ENCODE assay signal across 18 cellular contexts in genomic region chr6:34352305-34352937, GRCh38. TPM values are rescaled to one million over a fixed set of nuclear protein-coding genes. Genes with fewer than 3 reads are reported as not detected.
A peak's percentile ranks its signal among the peaks of the same experiment; 100 is the strongest.
DNase-seq lines count a peak whose midpoint lies in the region; ATAC-seq, FAIRE-seq and TF ChIP-seq lines count a peak whose summit lies in the region.
"Had no signal": no experiment of that assay in that cellular context is flagged by ENCODE, and none has a peak within 500 bp of the region (broad histone marks: within the 10 kb centered on the region; RNA-seq: fewer than 3 reads in every experiment).

No MANE protein-coding gene starts in this region.

- H3K27me3 Mint-ChIP-seq in mesothelial cell of epicardium (ENCODE audit: low read depth) = no peaks in the 10 kb centered on the region
- no peaks in the 10 kb centered on the region for H3K27me3 Mint-ChIP-seq in natural killer cell (ENCODE audit: low read depth in 2 of 2)
- H3K27me3 Mint-ChIP-seq: activated CD4-positive, alpha-beta T cell treated with anti-CD3 and anti-CD28 coated beads, Interleukin-2, amount 10 ng/mL, durations not matched to agents 7 days and 5 days; naive thymus-derived CD4-positive, alpha-beta T cell had no signal

- H3K27ac Mint-ChIP-seq in mesothelial cell of epicardium (no peak overlapping the region), natural killer cell (no peak overlapping the region)
- H3K27ac Mint-ChIP-seq in stimulated activated effector memory CD8-positive, alpha-beta T cell treated with anti-CD3 and anti-CD28 coated beads, Interleukin-12 subunit alpha, Interleukin-12 subunit beta, amount 100 ng/mL, for 72 hours = no peak overlapping the region
- H3K27ac Mint-ChIP-seq: activated CD4-positive, alpha-beta T cell treated with anti-CD3 and anti-CD28 coated beads, Interleukin-2, amount 10 ng/mL, durations not matched to agents 7 days and 5 days had no signal

- H2AFZ ChIP-seq in K562 (ENCODE audit: low read depth, low read length) (no peak overlapping the region), HepG2 (ENCODE audit: low read length) (no peak overlapping the region)

- TF ChIP-seq CTCF in HEK293 (tag by site-specific recombination; IDR thresholded peaks at IDR 0.05) = no peak
- no peak for TF ChIP-seq CTCF in K562 (IDR thresholded peaks at IDR 0.05 in 2 of 3, conservative IDR thresholded peaks at IDR 0.05 in 1 of 3; ENCODE audit: insufficient read depth in 2 of 3, low read depth in 1 of 3, low read length in 3 of 3)
- no peak for TF ChIP-seq CTCF in HepG2 (CRISPR knock-in tag; IDR thresholded peaks at IDR 0.05)
- no peak for TF ChIP-seq CTCF in mesothelial cell of epicardium (IDR thresholded peaks at IDR 0.05; ENCODE audit: unreplicated experiment)
- no peak for TF ChIP-seq CTCF in natural killer cell (IDR thresholded peaks at IDR 0.05)

- 100% methylated on average over 2 of the region's 2 CpGs for WGBS in K562 (ENCODE audit: insufficient coverage, low coverage, missing lambda C conversion rate)
- WGBS in HepG2 (ENCODE audit: low lambda C conversion rate) = 91% methylated on average over 2 of the region's 2 CpGs

- TF ChIP-seq EP300 in K562 (IDR thresholded peaks at IDR 0.05; ENCODE audit: low read length) (no peak), HepG2 (IDR thresholded peaks at IDR 0.05; ENCODE audit: low read depth in 2 of 2, low read length in 2 of 2) (no peak), HepG2 (CRISPR knock-in tag; IDR thresholded peaks at IDR 0.05; ENCODE audit: borderline replicate concordance) (no peak)

- BruUV-seq in K562 (replicated peaks; lab: Mats Ljungman, UMichigan) (TSS peak; percentile 12), HepG2 (replicated peaks; lab: Mats Ljungman, UMichigan) (no TSS peak)

- no peak overlapping the region for H3K4me3 Mint-ChIP-seq in mesothelial cell of epicardium
- H3K4me3 Mint-ChIP-seq in natural killer cell = no peak overlapping the region
- H3K4me3 Mint-ChIP-seq in stimulated activated effector memory CD8-positive, alpha-beta T cell treated with anti-CD3 and anti-CD28 coated beads, Interleukin-12 subunit alpha, Interleukin-12 subunit beta, amount 100 ng/mL, for 72 hours = no peak overlapping the region
- H3K4me3 Mint-ChIP-seq: activated CD4-positive, alpha-beta T cell treated with anti-CD3 and anti-CD28 coated beads, Interleukin-2, amount 10 ng/mL, durations not matched to agents 7 days and 5 days; naive thymus-derived CD4-positive, alpha-beta T cell had no signal

- peaks cover 15% of the 10 kb centered on the region for H3K4me1 Mint-ChIP-seq in mesothelial cell of epicardium
- H3K4me1 Mint-ChIP-seq in natural killer cell = peaks cover 13 to 20% of the 10 kb centered on the region in 2 donors
- peaks cover 8% of the 10 kb centered on the region for H3K4me1 Mint-ChIP-seq in stimulated activated effector memory CD8-positive, alpha-beta T cell treated with anti-CD3 and anti-CD28 coated beads, Interleukin-12 subunit alpha, Interleukin-12 subunit beta, amount 100 ng/mL, for 72 hours

- intact Hi-C loops in K562 (cut with micrococcal nuclease) (no loop called here), HepG2 (cut with micrococcal nuclease; ENCODE audit: unreplicated experiment) (no loop called here), natural killer cell (cut with micrococcal nuclease) (no loop called here)

- no peaks in the 10 kb centered on the region for H3K9me1 ChIP-seq in K562 (ENCODE audit: control insufficient read depth, insufficient read depth, low read length)

- peak; percentile 40 for FAIRE-seq in K562 (lab: Jason Lieb, UNC)
- FAIRE-seq in HepG2 (lab: Jason Lieb, UNC) = peak; percentile 12

- no peak for TF ChIP-seq POLR2A in K562 (conservative IDR thresholded peaks at IDR 0.05)
- TF ChIP-seq POLR2A in HepG2 (IDR thresholded peaks at IDR 0.05; ENCODE audit: insufficient read depth in 1 of 2, low read depth in 2 of 2, low read length in 2 of 2) = no peak

- H3K27me3 ChIP-seq in BLaER1 treated with 17β-estradiol and CSF1 and Interleukin-3, amounts not matched to agents 10 nM and 100 nM = no peaks in the 10 kb centered on the region
- H3K27me3 ChIP-seq in K562 (ENCODE audit: control insufficient read depth in 2 of 2, insufficient read depth in 2 of 2, low read length in 2 of 2) = no peaks in the 10 kb centered on the region
- no peaks in the 10 kb centered on the region for H3K27me3 ChIP-seq in HepG2 (ENCODE audit: control insufficient read depth in 1 of 2, insufficient read depth in 2 of 2, low read length in 2 of 2)
- H3K27me3 ChIP-seq: foreskin keratinocyte, SJSA1 had no signal

- H3K36me3 Mint-ChIP-seq in mesothelial cell of epicardium (no peaks in the 10 kb centered on the region), natural killer cell (no peaks in the 10 kb centered on the region)
- no peaks in the 10 kb centered on the region for H3K36me3 Mint-ChIP-seq in stimulated activated effector memory CD8-positive, alpha-beta T cell treated with anti-CD3 and anti-CD28 coated beads, Interleukin-12 subunit alpha, Interleukin-12 subunit beta, amount 100 ng/mL, for 72 hours

- H3K4me1 ChIP-seq in BLaER1 treated with 17β-estradiol and CSF1 and Interleukin-3, amounts not matched to agents 10 nM and 100 nM = peaks cover 14 to 72% (median 56%) of the 10 kb centered on the region in 10 experiments
- H3K4me1 ChIP-seq in HEK293 (ENCODE audit: control insufficient read depth, insufficient read depth, low read length) = 0 out of 2 replicates have a peak, but pooled peaks cover 6% of the 10 kb centered on the region
- H3K4me1 ChIP-seq in K562 (replicated peaks in 1 of 2; ENCODE audit: control insufficient read depth in 2 of 2, insufficient read depth in 2 of 2, low read length in 2 of 2) = peaks cover 2 to 15% of the 10 kb centered on the region in 2 experiments; a peak in 4 of 5 replicates
- peaks cover 8% of the 10 kb centered on the region for H3K4me1 ChIP-seq in HepG2 (ENCODE audit: insufficient read depth, low read length)
- H3K4me1 ChIP-seq: foreskin keratinocyte, SJSA1 had no signal

- in situ Hi-C loops in K562 (cut with MboI) (no loop called here), HepG2 (cut with HindIII; ENCODE audit: extremely low pct_ligation_motif_present, low pct_unique_long_range_greater_than_20kb) (no loop called here)

- no peak for TF ChIP-seq RAD21 in K562 (CRISPR knock-in tag; conservative IDR thresholded peaks at IDR 0.05 in 1 of 2, IDR thresholded peaks at IDR 0.05 in 1 of 2)
- no peak for TF ChIP-seq RAD21 in HepG2 (CRISPR knock-in tag; IDR thresholded peaks at IDR 0.05)

- ATAC-seq in K562 = no peak
- no peak for ATAC-seq in HepG2
- no peak for ATAC-seq in natural killer cell
- ATAC-seq in stimulated activated effector memory CD8-positive, alpha-beta T cell treated with anti-CD3 and anti-CD28 coated beads, Interleukin-12 subunit alpha, Interleukin-12 subunit beta, amount 100 ng/mL, for 72 hours = no peak
- ATAC-seq: foreskin keratinocyte; left ventricle myocardium superior; naive thymus-derived CD4-positive, alpha-beta T cell had no signal

- peaks cover 0 to 4% (median 0%) of the 10 kb centered on the region in 11 experiments; a peak in 1 of 22 replicates for H3K9me3 ChIP-seq in BLaER1 treated with 17β-estradiol and CSF1 and Interleukin-3, amounts not matched to agents 10 nM and 100 nM (replicated peaks in 1 of 11)
- H3K9me3 ChIP-seq in HEK293 (ENCODE audit: control insufficient read depth, insufficient read depth, low read depth, low read length) (no peaks in the 10 kb centered on the region), K562 (replicated peaks; ENCODE audit: control insufficient read depth, insufficient read depth, low read depth, low read length) (no peaks in the 10 kb centered on the region), HepG2 (ENCODE audit: low read length) (no peaks in the 10 kb centered on the region)
- H3K9me3 ChIP-seq: SJSA1 had no signal

- DNase-seq in K562 (ENCODE audit: extremely low read depth in 1 of 4, low spot score in 3 of 4) = no peak
- DNase-seq in HepG2 (ENCODE audit: low spot score) = no peak
- DNase-seq in mesothelial cell of epicardium (ENCODE audit: low spot score in 2 of 2, unreplicated experiment in 2 of 2) = no peak
- no peak for DNase-seq in natural killer cell
- no peak for DNase-seq in stimulated activated effector memory CD8-positive, alpha-beta T cell treated with anti-CD3 and anti-CD28 coated beads, Interleukin-12 subunit alpha, Interleukin-12 subunit beta, amount 100 ng/mL, for 72 hours (ENCODE audit: low spot score in 2 of 2)
- no peak for DNase-seq in islet precursor cell
- DNase-seq: activated CD4-positive, alpha-beta T cell treated with anti-CD3 and anti-CD28 coated beads, Interleukin-2, amount 10 ng/mL, durations not matched to agents 7 days and 5 days; activated naive CD4-positive, alpha-beta T cell treated with anti-CD3 and anti-CD28 coated beads, Interleukin-2, amount 50 U/mL, for 16 hours; foreskin keratinocyte; left ventricle myocardium superior; naive thymus-derived CD4-positive, alpha-beta T cell; NCI-H2081; NCI-H526; OCI-M1; T-helper 9 cell had no signal

- CTCF ChIA-PET in HEK293 (lab: Yijun Ruan, JAX) (interaction anchor here (0.5 to 0.7 kb wide), 5 partner anchors 20 to 1514 kb away, joined by 3 read pairs; partner anchors contain the start of gene TAP2), K562 (lab: Yijun Ruan, JAX; ENCODE audit: low intra/inter-chr PET ratio) (no interaction called here), HepG2 (lab: Yijun Ruan, JAX; ENCODE audit: low intra/inter-chr PET ratio, low total read pairs) (no interaction called here)

- H3K79me2 ChIP-seq in K562 (ENCODE audit: control insufficient read depth, insufficient read depth, low read length) (peaks cover 88% of the 10 kb centered on the region), HepG2 (ENCODE audit: insufficient read depth, low read length) (peaks cover 55% of the 10 kb centered on the region)

- H3K9ac ChIP-seq in BLaER1 treated with 17β-estradiol and CSF1 and Interleukin-3, amounts not matched to agents 10 nM and 100 nM = no peak overlapping the region
- H3K9ac ChIP-seq in K562 (ENCODE audit: insufficient read depth in 1 of 2, low read depth in 2 of 2, low read length in 2 of 2) (no peak overlapping the region), HepG2 (ENCODE audit: insufficient read depth, low read depth, low read length) (no peak overlapping the region)

- H3K27ac ChIP-seq in BLaER1 treated with 17β-estradiol and CSF1 and Interleukin-3, amounts not matched to agents 10 nM and 100 nM = no peak overlapping the region
- no peak overlapping the region for H3K27ac ChIP-seq in HEK293 (ENCODE audit: extremely low read depth, low read depth, low read length)
- H3K27ac ChIP-seq in K562 (ENCODE audit: extremely low read depth, low read depth, low read length) = no peak overlapping the region
- H3K27ac ChIP-seq in HepG2 (ENCODE audit: extremely low read length, insufficient read depth, low read length) = no peak overlapping the region
- H3K27ac ChIP-seq: foreskin keratinocyte, SJSA1 had no signal

- peaks cover 4 to 26% (median 15%) of the 10 kb centered on the region in 11 experiments; a peak in 16 of 22 replicates for H3K36me3 ChIP-seq in BLaER1 treated with 17β-estradiol and CSF1 and Interleukin-3, amounts not matched to agents 10 nM and 100 nM
- no peaks in the 10 kb centered on the region for H3K36me3 ChIP-seq in HEK293 (ENCODE audit: control insufficient read depth in 2 of 2, insufficient read depth in 1 of 2, low read length in 2 of 2)
- H3K36me3 ChIP-seq in K562 (ENCODE audit: control insufficient read depth, insufficient read depth, low read length) = peaks cover 3% of the 10 kb centered on the region; the same call in 1 of the 3 replicates
- peaks cover 0 to 8% of the 10 kb centered on the region in 2 experiments; a peak in 1 of 5 replicates for H3K36me3 ChIP-seq in HepG2 (replicated peaks in 1 of 2; ENCODE audit: control insufficient read depth in 1 of 2, insufficient read depth in 2 of 2, low read length in 2 of 2)
- H3K36me3 ChIP-seq: SJSA1 had no signal

- H4K20me1 ChIP-seq in BLaER1 treated with 17β-estradiol and CSF1 and Interleukin-3, amounts not matched to agents 10 nM and 100 nM = peaks cover 70 to 100% (median 98%) of the 10 kb centered on the region in 11 experiments; a peak in 21 of 22 replicates
- H4K20me1 ChIP-seq in K562 (replicated peaks; ENCODE audit: control insufficient read depth, insufficient read depth, low read length) (peaks cover 5% of the 10 kb centered on the region; the same call in 1 of the 2 replicates), HepG2 (ENCODE audit: insufficient read depth, low read length) (peaks cover 7% of the 10 kb centered on the region)

- H3K9me3 Mint-ChIP-seq in mesothelial cell of epicardium (no peaks in the 10 kb centered on the region), natural killer cell (no peaks in the 10 kb centered on the region)
- H3K9me3 Mint-ChIP-seq in stimulated activated effector memory CD8-positive, alpha-beta T cell treated with anti-CD3 and anti-CD28 coated beads, Interleukin-12 subunit alpha, Interleukin-12 subunit beta, amount 100 ng/mL, for 72 hours = no peaks in the 10 kb centered on the region
- H3K9me3 Mint-ChIP-seq: activated CD4-positive, alpha-beta T cell treated with anti-CD3 and anti-CD28 coated beads, Interleukin-2, amount 10 ng/mL, durations not matched to agents 7 days and 5 days; naive thymus-derived CD4-positive, alpha-beta T cell had no signal

- no peak overlapping the region for H3K4me3 ChIP-seq in BLaER1 treated with 17β-estradiol and CSF1 and Interleukin-3, amounts not matched to agents 10 nM and 100 nM
- H3K4me3 ChIP-seq in HEK293 (ENCODE audit: low read depth, low read length) = no peak overlapping the region
- no peak overlapping the region for H3K4me3 ChIP-seq in K562
- no peak overlapping the region for H3K4me3 ChIP-seq in HepG2 (replicated peaks in 1 of 3; ENCODE audit: insufficient read depth in 1 of 3, low read depth in 2 of 3, low read length in 3 of 3)
- H3K4me3 ChIP-seq: SJSA1 had no signal

- peak overlapping the region in 8 of 11 experiments; percentile 2 to 79 (median 48); a peak in 14 of 22 replicates for H3K4me2 ChIP-seq in BLaER1 treated with 17β-estradiol and CSF1 and Interleukin-3, amounts not matched to agents 10 nM and 100 nM
- no peak overlapping the region for H3K4me2 ChIP-seq in K562 (ENCODE audit: insufficient read depth, low read length)
- H3K4me2 ChIP-seq in HepG2 (ENCODE audit: low read depth, low read length) = no peak overlapping the region

- POLR2A ChIA-PET in HEK293 (lab: Yijun Ruan, JAX) (no interaction called here), K562 (lab: Yijun Ruan, JAX) (interaction anchor here (0.6 to 1.6 kb wide), 6 partner anchors 10 to 218 kb away, joined by 3 to 5 read pairs (median 4); no protein-coding TSS in a partner anchor), HepG2 (lab: Yijun Ruan, JAX) (no interaction called here)

RNA-seq across cellular contexts. Expression of gene NUDT3, which starts 40.0 kb away (rescaled TPM):
- 19.3 and 42.2 TPM in 2 replicates for total RNA-seq in K562 (2011; cell fraction: chromatin; rRNA removed; ENCODE audit: low replicate concordance)
- 17.3 and 21.3 TPM in 2 replicates for total RNA-seq in K562 (2011; cell fraction: nucleolus; rRNA removed)
- total RNA-seq in K562 (2011; cell fraction: nucleoplasm; rRNA removed) = 38.4 and 67.7 TPM in 2 replicates
- total RNA-seq in K562 (2014; rRNA removed) (47.3 and 51.0 TPM in 2 replicates), K562 (2014; rRNA removed; fragmentation: Illumina TruSeq; extraction: Trizol) (61.8 and 70.8 TPM in 2 replicates), K562 (2015; rRNA removed; fragmentation: Illumina TruSeq; extraction: Trizol) (57.2 and 59.8 TPM in 2 replicates), K562 (2021) (49.8 and 56.4 TPM in 2 replicates), HepG2 (2016; rRNA removed; fragmentation: Illumina TruSeq; extraction: Trizol) (20.2 and 30.1 TPM in 2 replicates), mesothelial cell of epicardium (32.7 to 33.3 TPM (median 33.2 TPM) in 3 replicates), natural killer cell (10 to 100 TPM; 22.0 to 26.3 (median 26.1) TPM)
- polyA plus RNA-seq in K562 (2011; rRNA removed) (68.5 and 81.2 TPM in 2 replicates), K562 (2014; fragmentation: Illumina TruSeq; extraction: Trizol) (54.8 and 56.0 TPM in 2 replicates), K562 (2014; fragmentation: Nextera tagmentation; extraction: Ambion mirVana) (10 to 100 TPM in 1 of 2 experiments, 1 to 10 TPM in 1; 5.4 to 57.7 TPM), K562 (2014; rRNA removed) (54.4 and 56.8 TPM in 2 replicates), HepG2 (2011; rRNA removed) (17.6 and 20.6 TPM in 2 replicates)
- 29.2 and 49.7 TPM in 2 replicates for polyA plus RNA-seq in K562 (2011; cell fraction: cytosol; rRNA removed)
- polyA plus RNA-seq in K562 (2011; cell fraction: nucleus; rRNA removed) = 20.7 and 29.1 TPM in 2 replicates
- 15.2 and 19.2 TPM in 2 replicates for polyA plus RNA-seq in K562 (2012)
- 105 and 133 TPM in 2 replicates for polyA minus RNA-seq in K562 (2011; rRNA and poly(A)+ RNA removed)
- polyA minus RNA-seq in K562 (2011; cell fraction: cytosol; rRNA and poly(A)+ RNA removed) = 46.1 and 59.9 TPM in 2 replicates
- 9.4 and 18.1 TPM in 2 replicates for polyA minus RNA-seq in K562 (2011; cell fraction: nucleus; rRNA and poly(A)+ RNA removed)
- 4.1 and 4.8 TPM in 2 replicates for total RNA-seq in HepG2 (2016; cell fraction: cytosol; rRNA removed; fragmentation: Illumina TruSeq; extraction: Trizol; ENCODE audit: low read depth)
- total RNA-seq in HepG2 (2016; cell fraction: insoluble cytoplasmic fraction; rRNA removed; fragmentation: Illumina TruSeq; extraction: Trizol) = 19.5 and 29.7 TPM in 2 replicates
- 14.6 and 14.8 TPM in 2 replicates for total RNA-seq in HepG2 (2016; cell fraction: membrane; rRNA removed; fragmentation: Illumina TruSeq; extraction: Trizol)
- total RNA-seq in HepG2 (2016; cell fraction: nucleus; rRNA removed; fragmentation: Illumina TruSeq; extraction: Trizol) = 15.7 and 19.0 TPM in 2 replicates
- 10.7 and 14.8 TPM in 2 replicates for polyA plus RNA-seq in HepG2 (2011; cell fraction: cytosol; rRNA removed)
- polyA plus RNA-seq in HepG2 (2011; cell fraction: nucleus; rRNA removed) = 9.2 and 11.9 TPM in 2 replicates
- polyA plus RNA-seq in HepG2 (2012) = 5.6 TPM in 2 replicates
- 3.0 and 3.5 TPM in 2 replicates for polyA plus RNA-seq in HepG2 (2016; cell fraction: cytosol; fragmentation: Illumina TruSeq; extraction: Trizol; ENCODE audit: low read depth)
- polyA plus RNA-seq in HepG2 (2016; cell fraction: insoluble cytoplasmic fraction; fragmentation: Illumina TruSeq; extraction: Trizol; ENCODE audit: low read depth) = 22.4 and 22.7 TPM in 2 replicates
- 7.4 and 7.7 TPM in 2 replicates for polyA plus RNA-seq in HepG2 (2016; cell fraction: membrane; fragmentation: Illumina TruSeq; extraction: Trizol; ENCODE audit: low read depth)
- polyA plus RNA-seq in HepG2 (2016; cell fraction: nucleus; fragmentation: Illumina TruSeq; extraction: Trizol; ENCODE audit: insufficient read depth, low read depth) = 23.3 TPM in 2 replicates
- polyA minus RNA-seq in HepG2 (2011; rRNA and poly(A)+ RNA removed; ENCODE audit: low replicate concordance) = 23.6 and 25.7 TPM in 2 replicates
- polyA minus RNA-seq in HepG2 (2011; cell fraction: cytosol; rRNA and poly(A)+ RNA removed) = 18.9 and 21.6 TPM in 2 replicates
- polyA minus RNA-seq in HepG2 (2011; cell fraction: nucleus; rRNA and poly(A)+ RNA removed) = 14.0 and 19.0 TPM in 2 replicates

Comparison
In these comparisons a context has a peak if more than half of its experiments do, and no peak if none do; other contexts are left out.
1. H3K4me2 ChIP-seq: peak in BLaER1 treated with 17β-estradiol and CSF1 and Interleukin-3, amounts not matched to agents 10 nM and 100 nM (8 of 11); none in K562 (single experiment) and HepG2 (single experiment).